ENCODE assay signal across 18 cellular contexts in genomic region chr6:129704708-129705107, GRCh38. TPM values are rescaled to one million over a fixed set of nuclear protein-coding genes. Genes with fewer than 3 reads are reported as not detected.
DNase-seq lines count a peak whose midpoint lies in the region; ATAC-seq and TF ChIP-seq lines count a peak whose summit lies in the region.
"Had no signal": no experiment of that assay in that cellular context is flagged by ENCODE, and none has a peak within 500 bp of the region (broad histone marks: within the 10 kb centered on the region; RNA-seq: fewer than 3 reads in every experiment).

No MANE protein-coding gene starts in this region.

- no peak overlapping the region for H3K4me3 ChIP-seq in SK-N-SH (ENCODE audit: low read depth in 2 of 2, low read length in 1 of 2)
- H3K4me3 ChIP-seq in BE2C (ENCODE audit: low read depth, low read length) = no peak overlapping the region
- H3K4me3 ChIP-seq: BLaER1, Peyer's patch had no signal

- peak overlapping the region; percentile 14 for H3K27ac Mint-ChIP-seq in activated T-helper 2 cell treated with anti-CD3 and anti-CD28 coated beads, Interferon-gamma antibody, Interleukin-2, Interleukin-4, amounts not matched to agents 10 μg/mL and 5 μg/mL and 100 μg/mL, durations not matched to agents 14 hours and 24 hours and 36 hours
- H3K27ac Mint-ChIP-seq in stimulated activated effector memory CD8-positive, alpha-beta T cell treated with anti-CD3 and anti-CD28 coated beads, Interleukin-12 subunit alpha, Interleukin-12 subunit beta, amount 100 ng/mL, for 72 hours = peak overlapping the region; percentile 0
- no peak overlapping the region for H3K27ac Mint-ChIP-seq in type B pancreatic cell

- peaks cover 0 to 43% of the 10 kb centered on the region in 2 experiments; a peak in 1 of 4 replicates for H3K4me1 ChIP-seq in SK-N-SH (ENCODE audit: control insufficient read depth in 1 of 2, insufficient read depth in 2 of 2, low read depth in 1 of 2, low read length in 1 of 2)
- no peaks in the 10 kb centered on the region for H3K4me1 ChIP-seq in BE2C

- H3K79me2 ChIP-seq in SK-N-SH (ENCODE audit: insufficient read depth) = peaks cover 99% of the 10 kb centered on the region

- H3F3A ChIP-seq in SK-N-SH (replicated peaks; ENCODE audit: insufficient read depth) = peaks cover 58% of the 10 kb centered on the region

- H3K4me2 ChIP-seq in SK-N-SH = peak overlapping the region; percentile 80
- H3K4me2 ChIP-seq: BLaER1 had no signal

- H3K9ac ChIP-seq in SK-N-SH = no peak overlapping the region
- H3K9ac ChIP-seq: BLaER1 had no signal

- peak overlapping the region in 1 of 2 experiments; percentile 97; a peak in 1 of 4 replicates for H3K27ac ChIP-seq in SK-N-SH (ENCODE audit: low read depth in 2 of 2, low read length in 1 of 2)
- H3K27ac ChIP-seq: 22Rv1, BLaER1, Peyer's patch had no signal

- POLR2A ChIA-PET in SK-N-SH (lab: Yijun Ruan, JAX) = no interaction called here

- H3K4me3 Mint-ChIP-seq in activated T-helper 2 cell treated with anti-CD3 and anti-CD28 coated beads, Interferon-gamma antibody, Interleukin-2, Interleukin-4, amounts not matched to agents 10 μg/mL and 5 μg/mL and 100 μg/mL, durations not matched to agents 14 hours and 24 hours and 36 hours (ENCODE audit: low read depth) = no peak overlapping the region
- H3K4me3 Mint-ChIP-seq in stimulated activated effector memory CD8-positive, alpha-beta T cell treated with anti-CD3 and anti-CD28 coated beads, Interleukin-12 subunit alpha, Interleukin-12 subunit beta, amount 100 ng/mL, for 72 hours = no peak overlapping the region
- no peak overlapping the region for H3K4me3 Mint-ChIP-seq in type B pancreatic cell

- H3K9me3 Mint-ChIP-seq in activated T-helper 2 cell treated with anti-CD3 and anti-CD28 coated beads, Interferon-gamma antibody, Interleukin-2, Interleukin-4, amounts not matched to agents 10 μg/mL and 5 μg/mL and 100 μg/mL, durations not matched to agents 14 hours and 24 hours and 36 hours = no peaks in the 10 kb centered on the region
- no peaks in the 10 kb centered on the region for H3K9me3 Mint-ChIP-seq in stimulated activated effector memory CD8-positive, alpha-beta T cell treated with anti-CD3 and anti-CD28 coated beads, Interleukin-12 subunit alpha, Interleukin-12 subunit beta, amount 100 ng/mL, for 72 hours
- no peaks in the 10 kb centered on the region for H3K9me3 Mint-ChIP-seq in type B pancreatic cell

- peaks cover 60% of the 10 kb centered on the region for H3K4me1 Mint-ChIP-seq in activated T-helper 2 cell treated with anti-CD3 and anti-CD28 coated beads, Interferon-gamma antibody, Interleukin-2, Interleukin-4, amounts not matched to agents 10 μg/mL and 5 μg/mL and 100 μg/mL, durations not matched to agents 14 hours and 24 hours and 36 hours (ENCODE audit: low read depth)
- H3K4me1 Mint-ChIP-seq in stimulated activated effector memory CD8-positive, alpha-beta T cell treated with anti-CD3 and anti-CD28 coated beads, Interleukin-12 subunit alpha, Interleukin-12 subunit beta, amount 100 ng/mL, for 72 hours = peaks cover 37% of the 10 kb centered on the region
- peaks cover 11% of the 10 kb centered on the region for H3K4me1 Mint-ChIP-seq in type B pancreatic cell (ENCODE audit: unreplicated experiment)

- H3K9me3 ChIP-seq in SK-N-SH (no peaks in the 10 kb centered on the region), BE2C (no peaks in the 10 kb centered on the region)
- H3K9me3 ChIP-seq: Peyer's patch had no signal

- intact Hi-C loops in activated T-helper 2 cell treated with anti-CD3 and anti-CD28 coated beads, Interferon-gamma antibody, Interleukin-2, Interleukin-4, amounts not matched to agents 10 μg/mL and 5 μg/mL and 100 μg/mL, durations not matched to agents 14 hours and 24 hours and 36 hours (cut with micrococcal nuclease) = no loop called here

- ATAC-seq in SK-N-SH treated with all-trans-retinoic acid at 6 μM for 48 hours = no peak
- ATAC-seq in HG03432 (IDR thresholded peaks at IDR 0.05; ENCODE audit: unreplicated experiment) = peak; percentile 35
- no peak for ATAC-seq in stimulated activated effector memory CD8-positive, alpha-beta T cell treated with anti-CD3 and anti-CD28 coated beads, Interleukin-12 subunit alpha, Interleukin-12 subunit beta, amount 100 ng/mL, for 72 hours

- H3K36me3 Mint-ChIP-seq in activated T-helper 2 cell treated with anti-CD3 and anti-CD28 coated beads, Interferon-gamma antibody, Interleukin-2, Interleukin-4, amounts not matched to agents 10 μg/mL and 5 μg/mL and 100 μg/mL, durations not matched to agents 14 hours and 24 hours and 36 hours (ENCODE audit: low read depth) = peaks cover 27% of the 10 kb centered on the region
- H3K36me3 Mint-ChIP-seq in stimulated activated effector memory CD8-positive, alpha-beta T cell treated with anti-CD3 and anti-CD28 coated beads, Interleukin-12 subunit alpha, Interleukin-12 subunit beta, amount 100 ng/mL, for 72 hours = peaks cover 14% of the 10 kb centered on the region
- H3K36me3 Mint-ChIP-seq in type B pancreatic cell = peaks cover 4% of the 10 kb centered on the region

- H4K20me1 ChIP-seq in SK-N-SH (ENCODE audit: insufficient read depth) = peaks cover 4% of the 10 kb centered on the region; the same call in 1 of the 2 replicates
- H4K20me1 ChIP-seq: BLaER1 had no signal

- H3K36me3 ChIP-seq in SK-N-SH (replicated peaks in 1 of 2; ENCODE audit: control insufficient read depth in 1 of 2, insufficient read depth in 2 of 2, low read length in 1 of 2) (peaks cover 15 to 43% of the 10 kb centered on the region in 2 experiments), BE2C (no peaks in the 10 kb centered on the region)
- H3K36me3 ChIP-seq: BLaER1, Peyer's patch had no signal

- H3K9me2 ChIP-seq in SK-N-SH = no peaks in the 10 kb centered on the region

- DNase-seq in SK-N-SH (no peak), NCI-H524 treated with DMSO at 0.1 percent for 48 hours (lab: John Stamatoyannopoulos, UW) (no peak), BE2C (no peak), type B pancreatic cell (ENCODE audit: extremely low spot score, unreplicated experiment) (no peak)
- DNase-seq in activated T-helper 2 cell treated with anti-CD3 and anti-CD28 coated beads, Interferon-gamma antibody, Interleukin-2, Interleukin-4, amounts not matched to agents 10 μg/mL and 5 μg/mL and 100 μg/mL, durations not matched to agents 14 hours and 24 hours and 36 hours (ENCODE audit: low spot score) = no peak
- DNase-seq in stimulated activated effector memory CD8-positive, alpha-beta T cell treated with anti-CD3 and anti-CD28 coated beads, Interleukin-12 subunit alpha, Interleukin-12 subunit beta, amount 100 ng/mL, for 72 hours (ENCODE audit: low spot score in 2 of 2) = no peak
- DNase-seq: DMS 273 treated with DMSO at 0.1 percent for 48 hours, HCEC 1CT, NCI-H1105 treated with DMSO at 0.1 percent for 48 hours, NCI-H187, NCI-H446, NCI-H774, Peyer's patch, SHP77 treated with DMSO at 0.1 percent for 48 hours had no signal

- H3K27me3 Mint-ChIP-seq in activated T-helper 2 cell treated with anti-CD3 and anti-CD28 coated beads, Interferon-gamma antibody, Interleukin-2, Interleukin-4, amounts not matched to agents 10 μg/mL and 5 μg/mL and 100 μg/mL, durations not matched to agents 14 hours and 24 hours and 36 hours (ENCODE audit: low read depth) = no peaks in the 10 kb centered on the region
- no peaks in the 10 kb centered on the region for H3K27me3 Mint-ChIP-seq in type B pancreatic cell

- no peak for TF ChIP-seq EP300 in SK-N-SH (IDR thresholded peaks at IDR 0.05; ENCODE audit: borderline replicate concordance in 1 of 2, low read depth in 1 of 2, low read length in 1 of 2)

- H3K27me3 ChIP-seq in SK-N-SH (ENCODE audit: insufficient read depth) (no peaks in the 10 kb centered on the region), BE2C (no peaks in the 10 kb centered on the region)
- H3K27me3 ChIP-seq: BLaER1, Peyer's patch had no signal

- TF ChIP-seq RAD21 in SK-N-SH (IDR thresholded peaks at IDR 0.05; ENCODE audit: low read length) = no peak

- CTCF ChIA-PET in SK-N-SH (lab: Yijun Ruan, JAX) = no interaction called here

- TF ChIP-seq CTCF in SK-N-SH (IDR thresholded peaks at IDR 0.05) (no peak), BE2C (IDR thresholded peaks at IDR 0.05; ENCODE audit: low read depth, low read length) (no peak), type B pancreatic cell (conservative IDR thresholded peaks at IDR 0.05) (no peak)

- no peak overlapping the region for H2AFZ ChIP-seq in SK-N-SH (ENCODE audit: low read depth)

TF ChIP-seq in SK-N-SH, 30 proteins besides CTCF, POLR2A, EP300 and RAD21:
- no peak for TF ChIP-seq NRF1 (IDR thresholded peaks at IDR 0.05; ENCODE audit: low read depth, low read length)
TF ChIP-seq in SK-N-SH: peak in this region for 0.

TF ChIP-seq in SK-N-SH treated with all-trans-retinoic acid at 6 μM for 48 hours, 23 proteins besides CTCF, POLR2A, EP300 and RAD21 (continues in another document):
- no peak for TF ChIP-seq RARB (CRISPR knock-in tag; IDR thresholded peaks at IDR 0.05)
- no peak for TF ChIP-seq PPARA (CRISPR knock-in tag; IDR thresholded peaks at IDR 0.05; ENCODE audit: borderline replicate concordance)
- no peak for TF ChIP-seq CSDC2 (CRISPR knock-in tag; IDR thresholded peaks at IDR 0.05)
- TF ChIP-seq SNAI2 (CRISPR knock-in tag; IDR thresholded peaks at IDR 0.05) = no peak
- no peak for TF ChIP-seq CSRNP3 (CRISPR knock-in tag; IDR thresholded peaks at IDR 0.05)
- no peak for TF ChIP-seq BACH2 (CRISPR knock-in tag; IDR thresholded peaks at IDR 0.05; ENCODE audit: borderline replicate concordance)
- TF ChIP-seq ISL1 (CRISPR knock-in tag; IDR thresholded peaks at IDR 0.05) = no peak

RNA-seq across cellular contexts. Expression of gene ARHGAP18, which starts 5.3 kb away (rescaled TPM):
- polyA plus RNA-seq in SK-N-SH (2012; rRNA removed) = 25.0 and 32.8 TPM in 2 replicates
- 38.9 and 45.2 TPM in 2 replicates for polyA plus RNA-seq in SK-N-SH (2012; cell fraction: cytosol; rRNA removed)
- 10.2 and 20.0 TPM in 2 replicates for polyA plus RNA-seq in SK-N-SH (2012; cell fraction: nucleus; rRNA removed)
- 5.9 and 6.6 TPM in 2 replicates for total RNA-seq in activated T-helper 2 cell treated with anti-CD3 and anti-CD28 coated beads, Interferon-gamma antibody, Interleukin-2, Interleukin-4, amounts not matched to agents 10 μg/mL and 5 μg/mL and 100 μg/mL, durations not matched to agents 14 hours and 24 hours and 36 hours
- polyA plus RNA-seq in BE2C (2012; ENCODE audit: insufficient read depth, insufficient read length, low read depth) = 1.3 TPM
- 9.2 and 12.0 TPM in 2 replicates for total RNA-seq in type B pancreatic cell (ENCODE audit: low replicate concordance)
